21 cellular contexts compared by ENCODE assay signal in genomic region chr17:71681427-71682173, GRCh38.
"Had no signal": no experiment of that assay in that cellular context is flagged by ENCODE, and none has a peak within 500 bp of the region (broad histone marks: within the 10 kb centered on the region; RNA-seq: fewer than 3 reads in every experiment).

No MANE protein-coding gene starts in this region.

- ATAC-seq: activated CD4-positive, alpha-beta T cell treated with anti-CD3 and anti-CD28 coated beads for 36 hours; activated T-cell treated with anti-CD3 and anti-CD28 coated beads, Interleukin-2, amount 50 U/mL, for 72 hours; gastroesophageal sphincter; naive thymus-derived CD4-positive, alpha-beta T cell had no signal

- H3K4me1 ChIP-seq: esophagus squamous epithelium, gastroesophageal sphincter, neural progenitor cell, sigmoid colon, testis had no signal

- H2AFZ ChIP-seq: neural progenitor cell had no signal

- H3K27ac ChIP-seq: coronary artery, esophagus squamous epithelium, gastroesophageal sphincter, neural progenitor cell, sigmoid colon, testis had no signal

- H3K4me2 ChIP-seq: neural progenitor cell had no signal

- H3K27me3 ChIP-seq: esophagus squamous epithelium, gastroesophageal sphincter, neural progenitor cell, sigmoid colon, testis had no signal

- H3K9ac ChIP-seq: neural progenitor cell had no signal

- H3K9me3 ChIP-seq: esophagus squamous epithelium, gastroesophageal sphincter, sigmoid colon, testis had no signal

- H3K4me3 ChIP-seq: coronary artery, esophagus squamous epithelium, gastroesophageal sphincter, neural progenitor cell, sigmoid colon, testis had no signal

- DNase-seq: activated B cell treated with CpG ODN at 0.5 μM for 24 hours; activated CD4-positive, alpha-beta T cell treated with anti-CD3 and anti-CD28 coated beads for 36 hours; activated CD4-positive, alpha-beta T cell treated with anti-CD3 and anti-CD28 coated beads, Interleukin-2, amount 50 U/mL, for 48 hours; activated effector memory CD4-positive, alpha-beta T cell treated with Interleukin-2 at 50 U/mL for 16 hours; activated naive CD4-positive, alpha-beta T cell treated with anti-CD3 and anti-CD28 coated beads for 36 hours; activated T-cell treated with anti-CD3 and anti-CD28 coated beads, Interleukin-2, amount 50 U/mL, for 72 hours; amygdala; endodermal cell; esophagus squamous epithelium; head of caudate nucleus; mesenchymal stem cell; naive thymus-derived CD4-positive, alpha-beta T cell; posterior cingulate gyrus; sigmoid colon; stimulated activated CD4-positive, alpha-beta T cell treated with anti-CD3 and anti-CD28 coated beads, Interleukin-2, amount 100 ng/mL, for 48 hours; stimulated activated naive CD4-positive, alpha-beta T cell; T1000; testis had no signal

- H3K36me3 ChIP-seq: esophagus squamous epithelium, gastroesophageal sphincter, neural progenitor cell, sigmoid colon had no signal
